ENCODE assay signal across 25 cellular contexts in genomic region chr2:30608643-30609042, GRCh38.
"Had no signal": no experiment of that assay in that cellular context is flagged by ENCODE, and none has a peak within 500 bp of the region (broad histone marks: within the 10 kb centered on the region; RNA-seq: fewer than 3 reads in every experiment).

No MANE protein-coding gene starts in this region.

- H3K36me3 ChIP-seq: adrenal gland, ascending aorta, esophagus squamous epithelium, heart left ventricle, pancreas, stomach, suprapubic skin, tibial nerve had no signal

- H3K4me1 ChIP-seq: adrenal gland, ascending aorta, esophagus squamous epithelium, pancreas, suprapubic skin, tibial nerve had no signal

- H3K9me3 ChIP-seq: adrenal gland, ascending aorta, esophagus squamous epithelium, heart left ventricle, pancreas, stomach, suprapubic skin, tibial nerve had no signal

- H3K36me3 Mint-ChIP-seq: stimulated activated effector memory CD8-positive, alpha-beta T cell treated with anti-CD3 and anti-CD28 coated beads, Interleukin-12 subunit alpha, Interleukin-12 subunit beta, amount 100 ng/mL, for 72 hours had no signal

- DNase-seq: activated CD4-positive, alpha-beta T cell treated with anti-CD3 and anti-CD28 coated beads for 1 hour; activated CD4-positive, alpha-beta T cell treated with anti-CD3 and anti-CD28 coated beads, Interleukin-2, amount 50 U/mL, for 1 hour; activated gamma-delta T cell treated with Interleukin-2 at 50 U/mL for 16 hours; activated T-cell treated with anti-CD3 and anti-CD28 coated beads, Interleukin-2, amount 50 U/mL, for 1 hour; adrenal gland; central memory CD4-positive, alpha-beta T cell; dorsolateral prefrontal cortex; effector memory CD8-positive, alpha-beta T cell; esophagus squamous epithelium; heart left ventricle; islet precursor cell; left colon; mesenchymal stem cell; nephron progenitor cell; pancreas; right cardiac atrium; stimulated activated CD4-positive, alpha-beta T cell treated with anti-CD3 and anti-CD28 coated beads, Interleukin-2, amount 100 ng/mL, for 24 hours; stomach had no signal

- ATAC-seq: effector memory CD8-positive, alpha-beta T cell; heart left ventricle; left colon; pancreas; right cardiac atrium; stimulated activated effector memory CD8-positive, alpha-beta T cell treated with anti-CD3 and anti-CD28 coated beads, Interleukin-12 subunit alpha, Interleukin-12 subunit beta, amount 100 ng/mL, for 72 hours had no signal

- H3K4me3 ChIP-seq: adrenal gland, ascending aorta, dorsolateral prefrontal cortex, esophagus squamous epithelium, heart left ventricle, pancreas, skin epidermis, stomach, suprapubic skin, tibial nerve had no signal

- H3K9me3 Mint-ChIP-seq: effector memory CD8-positive, alpha-beta T cell; stimulated activated effector memory CD8-positive, alpha-beta T cell treated with anti-CD3 and anti-CD28 coated beads, Interleukin-12 subunit alpha, Interleukin-12 subunit beta, amount 100 ng/mL, for 72 hours; T-helper 2 cell treated with Interferon-gamma antibody and Interleukin-4, amounts not matched to agents 5 μg/mL and 100 μg/mL, for 36 hours had no signal

- H3K27ac Mint-ChIP-seq: activated naive CD8-positive, alpha-beta T cell; effector memory CD8-positive, alpha-beta T cell; nephron progenitor cell; stimulated activated effector memory CD8-positive, alpha-beta T cell treated with anti-CD3 and anti-CD28 coated beads, Interleukin-12 subunit alpha, Interleukin-12 subunit beta, amount 100 ng/mL, for 72 hours; T-helper 2 cell treated with Interferon-gamma antibody and Interleukin-4, amounts not matched to agents 5 μg/mL and 100 μg/mL, for 36 hours had no signal

- H3K27ac ChIP-seq: adrenal gland, ascending aorta, dorsolateral prefrontal cortex, esophagus squamous epithelium, heart left ventricle, pancreas, skin epidermis, stomach, suprapubic skin, tibial nerve had no signal

- H3K27me3 ChIP-seq: adrenal gland, ascending aorta, dorsolateral prefrontal cortex, esophagus squamous epithelium, heart left ventricle, pancreas, stomach, suprapubic skin, tibial nerve had no signal
